Comparison of ENCODE assay signal across 17 cellular contexts in the genomic region with DNA sequence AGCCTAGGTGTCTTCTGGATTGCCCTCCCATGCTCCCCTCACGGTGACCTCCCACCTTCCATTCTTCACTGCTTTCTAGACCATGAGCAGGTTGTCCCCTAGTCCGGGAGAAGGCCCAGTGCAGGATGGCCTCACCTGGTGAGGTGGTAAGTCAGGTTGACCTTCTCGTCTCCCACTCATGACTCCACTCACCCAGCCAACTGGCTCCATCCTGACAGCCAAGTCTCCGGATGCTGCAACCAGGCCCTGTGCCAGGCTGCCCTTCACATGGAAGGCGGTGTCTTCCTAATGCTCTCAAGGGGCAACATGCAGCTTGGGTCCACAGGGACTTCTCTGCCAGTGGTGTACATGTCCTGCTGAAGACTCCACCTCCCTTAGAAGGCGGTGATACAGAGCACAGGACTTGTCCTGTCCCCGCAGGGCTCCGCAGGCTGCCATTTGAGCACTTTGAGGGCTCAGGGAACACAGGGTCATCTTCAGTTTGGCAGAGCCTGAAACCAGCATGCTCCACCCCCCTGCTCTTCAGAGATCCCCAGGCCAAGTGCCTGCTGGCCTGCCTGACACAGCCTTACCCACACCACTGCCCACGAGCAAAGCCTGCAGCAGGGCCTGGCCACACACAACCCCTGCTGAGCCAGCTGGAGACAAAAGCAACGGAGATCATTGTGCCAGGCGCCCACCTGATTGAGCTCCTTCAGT. TPM values are rescaled to one million over a fixed set of nuclear protein-coding genes. Genes with fewer than 3 reads are reported as not detected.
A peak's percentile ranks its signal among the peaks of the same experiment; 100 is the strongest.
DNase-seq lines count a peak whose midpoint lies in the region; ATAC-seq, FAIRE-seq and TF ChIP-seq lines count a peak whose summit lies in the region.
"Had no signal": no experiment of that assay in that cellular context is flagged by ENCODE, and none has a peak within 500 bp of the region (broad histone marks: within the 10 kb centered on the region; RNA-seq: fewer than 3 reads in every experiment).

No MANE protein-coding gene starts in this region.

- TF ChIP-seq POLR2A in GM12878 (IDR thresholded peaks at IDR 0.05; ENCODE audit: low read depth, low read length): no peak
- TF ChIP-seq POLR2A in gastrocnemius medialis (IDR thresholded peaks at IDR 0.05): no peak

- intact Hi-C loops in GM12878 (cut with micrococcal nuclease; ENCODE audit: unreplicated experiment) (loop anchor here (10.0 kb wide), 1 partner anchor 53 kb away; no protein-coding TSS in a partner anchor), gastrocnemius medialis (cut with DNase I; ENCODE audit: low total_unique reads) (no loop called here), posterior cingulate gyrus (cut with DNase I) (no loop called here)

- 63% methylated on average over 11 of the region's 11 CpGs for WGBS in GM12878 (ENCODE audit: insufficient coverage, insufficient replicate concordance, low lambda C conversion rate, missing lambda C conversion rate)

- no peak for FAIRE-seq in GM12878 (lab: Jason Lieb, UNC)
- FAIRE-seq: bronchial epithelial cell, frontal cortex had no signal

- peak overlapping the region in 1 of 2 donors; percentile 78 for H3K4me3 Mint-ChIP-seq in activated T-cell treated with anti-CD3 and anti-CD28 coated beads, Interleukin-2, amount 50 U/mL, for 72 hours
- no peak overlapping the region for H3K4me3 Mint-ChIP-seq in activated T-cell treated with anti-CD3 and anti-CD28 coated beads, Interleukin-2, amount 50 U/mL, for 4 hours
- H3K4me3 Mint-ChIP-seq in CD8-positive, alpha-beta memory T cell: no peak overlapping the region

- no peak for DNase-seq in activated T-cell treated with anti-CD3 and anti-CD28 coated beads, Interleukin-2, amount 50 U/mL, for 72 hours
- DNase-seq in activated T-cell treated with anti-CD3 and anti-CD28 coated beads, Interleukin-2, amount 50 U/mL, for 4 hours: no peak
- DNase-seq in CD8-positive, alpha-beta memory T cell: no peak
- DNase-seq in GM12878 (ENCODE audit: low read depth, low spot score) (no peak), gastrocnemius medialis (peak; percentile 49 to 81), NCI-H1436 treated with DMSO at 0.1 percent for 48 hours (lab: John Stamatoyannopoulos, UW) (no peak), posterior cingulate gyrus (no peak), D341Med (ENCODE audit: low spot score) (no peak)
- DNase-seq: dorsolateral prefrontal cortex; Karpas-422; NCI-H1048; NCI-H524; stimulated activated CD4-positive, alpha-beta T cell treated with anti-CD3 and anti-CD28 coated beads, Interleukin-2, amount 100 ng/mL, for 24 hours had no signal

- TF ChIP-seq CTCF in GM12878 (IDR thresholded peaks at IDR 0.05 in 2 of 3, conservative IDR thresholded peaks at IDR 0.05 in 1 of 3; ENCODE audit: control insufficient read depth in 2 of 3, extremely low read depth in 1 of 3, insufficient read depth in 1 of 3, low read depth in 3 of 3, low read length in 3 of 3): no peak
- TF ChIP-seq CTCF in gastrocnemius medialis (IDR thresholded peaks at IDR 0.05 in 4 of 5, conservative IDR thresholded peaks at IDR 0.05 in 1 of 5): no peak

- H3K9me3 ChIP-seq in CD8-positive, alpha-beta memory T cell (ENCODE audit: low read length): no peaks in the 10 kb centered on the region
- no peaks in the 10 kb centered on the region for H3K9me3 ChIP-seq in GM12878 (replicated peaks; ENCODE audit: control insufficient read depth, insufficient read depth, low read length)
- H3K9me3 ChIP-seq in gastrocnemius medialis: no peaks in the 10 kb centered on the region

- in situ Hi-C loops in GM12878 (cut with MboI) (loop anchor here (25.0 kb wide), 1 partner anchor 1785 kb away; a partner anchor contains a TSS), gastrocnemius medialis (cut with MboI; ENCODE audit: low sequenced_read_pairs in 4 of 4) (no loop called here)

- peaks cover 28% of the 10 kb centered on the region for H3K79me2 ChIP-seq in GM12878 (ENCODE audit: control insufficient read depth, insufficient read depth, low read length)

- TF ChIP-seq RAD21 in GM12878 (IDR thresholded peaks at IDR 0.05; ENCODE audit: insufficient read depth, low read depth, low read length): no peak

- RAD21 ChIA-PET in GM12878 (lab: Charles Lee; ENCODE audit: unreplicated experiment): interaction anchor here (1.9 to 3.2 kb wide), 4 partner anchors 8 to 49 kb away, joined by 5 to 38 read pairs (median 19); a partner anchor contains a TSS

- no peak overlapping the region for H3K9ac ChIP-seq in GM12878 (ENCODE audit: control insufficient read depth, insufficient read depth, low read length)

- H3K9me3 Mint-ChIP-seq in activated T-cell treated with anti-CD3 and anti-CD28 coated beads, Interleukin-2, amount 50 U/mL, for 72 hours: no peaks in the 10 kb centered on the region
- H3K9me3 Mint-ChIP-seq in activated T-cell treated with anti-CD3 and anti-CD28 coated beads, Interleukin-2, amount 50 U/mL, for 4 hours: no peaks in the 10 kb centered on the region
- no peaks in the 10 kb centered on the region for H3K9me3 Mint-ChIP-seq in CD8-positive, alpha-beta memory T cell

- no peak overlapping the region for H3K27ac ChIP-seq in CD8-positive, alpha-beta memory T cell (ENCODE audit: low read depth, low read length)
- peak overlapping the region; percentile 53; the same call in 1 of the 2 replicates for H3K27ac ChIP-seq in GM12878 (ENCODE audit: control insufficient read depth, insufficient read depth)
- peak overlapping the region; percentile 18 to 81 (median 71) for H3K27ac ChIP-seq in gastrocnemius medialis
- H3K27ac ChIP-seq: dorsolateral prefrontal cortex had no signal

- H3K27me3 Mint-ChIP-seq in activated T-cell treated with anti-CD3 and anti-CD28 coated beads, Interleukin-2, amount 50 U/mL, for 72 hours (ENCODE audit: low read depth): no peaks in the 10 kb centered on the region
- no peaks in the 10 kb centered on the region for H3K27me3 Mint-ChIP-seq in activated T-cell treated with anti-CD3 and anti-CD28 coated beads, Interleukin-2, amount 50 U/mL, for 4 hours (ENCODE audit: low read depth)
- no peaks in the 10 kb centered on the region for H3K27me3 Mint-ChIP-seq in CD8-positive, alpha-beta memory T cell

- peaks cover 17 to 27% of the 10 kb centered on the region in 2 donors for H3K36me3 Mint-ChIP-seq in activated T-cell treated with anti-CD3 and anti-CD28 coated beads, Interleukin-2, amount 50 U/mL, for 72 hours (ENCODE audit: insufficient read depth in 2 of 2)
- peaks cover 32% of the 10 kb centered on the region for H3K36me3 Mint-ChIP-seq in activated T-cell treated with anti-CD3 and anti-CD28 coated beads, Interleukin-2, amount 50 U/mL, for 4 hours (ENCODE audit: insufficient read depth)
- peaks cover 0 to 31% (median 3%) of the 10 kb centered on the region in 3 donors for H3K36me3 Mint-ChIP-seq in CD8-positive, alpha-beta memory T cell

- no TSS peak for BruUV-seq in GM12878 (replicated peaks; lab: Mats Ljungman, UMichigan)

- POLR2A ChIA-PET in CD8-positive, alpha-beta memory T cell (lab: Charles Lee): no interaction called here
- POLR2A ChIA-PET in GM12878 (lab: Charles Lee): interaction anchor here (1.5 to 1.9 kb wide), 3 partner anchors 23 to 56 kb away, joined by 5 read pairs; no protein-coding TSS in a partner anchor

- H3K4me2 ChIP-seq in GM12878 (ENCODE audit: control insufficient read depth, insufficient read depth): no peak overlapping the region; the same call in 1 of the 2 replicates

- H2AFZ ChIP-seq in GM12878 (ENCODE audit: control insufficient read depth, low read depth, low read length): no peak overlapping the region

- H3K4me3 ChIP-seq in CD8-positive, alpha-beta memory T cell (ENCODE audit: low read length): no peak overlapping the region
- H3K4me3 ChIP-seq in GM12878: no peak overlapping the region
- H3K4me3 ChIP-seq in gastrocnemius medialis: no peak overlapping the region
- H3K4me3 ChIP-seq: dorsolateral prefrontal cortex had no signal

- H3K36me3 ChIP-seq in CD8-positive, alpha-beta memory T cell (ENCODE audit: insufficient read depth, low read length): no peaks in the 10 kb centered on the region
- H3K36me3 ChIP-seq in GM12878 (ENCODE audit: control insufficient read depth in 2 of 2, insufficient read depth in 2 of 2, low read length in 1 of 2) (peaks cover 11 to 16% of the 10 kb centered on the region in 2 experiments; a peak in 3 of 4 replicates), gastrocnemius medialis (no peaks in the 10 kb centered on the region)

- H3K27ac Mint-ChIP-seq in activated T-cell treated with anti-CD3 and anti-CD28 coated beads, Interleukin-2, amount 50 U/mL, for 72 hours: peak overlapping the region; percentile 81
- peak overlapping the region in 7 of 8 donors; percentile 46 to 95 (median 72) for H3K27ac Mint-ChIP-seq in CD8-positive, alpha-beta memory T cell

- H3K4me1 ChIP-seq in CD8-positive, alpha-beta memory T cell (ENCODE audit: insufficient read depth, low read length): peaks cover 20% of the 10 kb centered on the region
- H3K4me1 ChIP-seq in GM12878 (ENCODE audit: control insufficient read depth, insufficient read depth, low read length) (peaks cover 32% of the 10 kb centered on the region), gastrocnemius medialis (peaks cover 0 to 15% of the 10 kb centered on the region in 2 donors)

- H3K4me1 Mint-ChIP-seq in activated T-cell treated with anti-CD3 and anti-CD28 coated beads, Interleukin-2, amount 50 U/mL, for 72 hours (ENCODE audit: low read depth): peaks cover 87% of the 10 kb centered on the region
- peaks cover 67% of the 10 kb centered on the region for H3K4me1 Mint-ChIP-seq in activated T-cell treated with anti-CD3 and anti-CD28 coated beads, Interleukin-2, amount 50 U/mL, for 4 hours (ENCODE audit: low read depth)
- H3K4me1 Mint-ChIP-seq in CD8-positive, alpha-beta memory T cell: peaks cover 42 to 80% (median 77%) of the 10 kb centered on the region in 3 donors

- H4K20me1 ChIP-seq in GM12878 (ENCODE audit: control insufficient read depth, insufficient read depth): no peaks in the 10 kb centered on the region; the same call in 1 of the 2 replicates

- H3K27me3 ChIP-seq in CD8-positive, alpha-beta memory T cell (ENCODE audit: insufficient read depth, low read length, poor library complexity, severe bottlenecking): no peaks in the 10 kb centered on the region
- H3K27me3 ChIP-seq in GM12878 (replicated peaks in 1 of 2; ENCODE audit: control insufficient read depth in 2 of 2, insufficient read depth in 2 of 2, low read length in 1 of 2) (no peaks in the 10 kb centered on the region), gastrocnemius medialis (no peaks in the 10 kb centered on the region)
- H3K27me3 ChIP-seq: dorsolateral prefrontal cortex had no signal

- SMC1A ChIA-PET in GM12878 (lab: Charles Lee; ENCODE audit: uncharacterized antibody, unreplicated experiment): interaction anchor here (3.2 to 13.7 kb wide), 3 partner anchors 7 to 24 kb away, joined by 33 to 257 read pairs (median 98); a partner anchor contains a TSS

- ATAC-seq in activated T-cell treated with anti-CD3 and anti-CD28 coated beads, Interleukin-2, amount 50 U/mL, for 72 hours (replicated peaks in 1 of 2): no peak
- ATAC-seq in activated T-cell treated with anti-CD3 and anti-CD28 coated beads, Interleukin-2, amount 50 U/mL, for 4 hours: no peak
- no peak for ATAC-seq in GM12878
- peak; percentile 74 to 83 for ATAC-seq in gastrocnemius medialis

- no peak for TF ChIP-seq EP300 in GM12878 (IDR thresholded peaks at IDR 0.05; ENCODE audit: borderline replicate concordance in 1 of 2, control insufficient read depth in 1 of 2, low read depth in 2 of 2, low read length in 2 of 2)

- CTCF ChIA-PET in CD8-positive, alpha-beta memory T cell (lab: Charles Lee): no interaction called here
- CTCF ChIA-PET in GM12878 (lab: Yijun Ruan, JAX): interaction anchor here (0.9 to 25.9 kb wide), 5 partner anchors 14 to 94 kb away, joined by 3 to 481 read pairs (median 5); a partner anchor contains a TSS

RNA-seq across cellular contexts. Expression of a gene that starts 25.4 kb away (rescaled TPM):
- total RNA-seq in activated T-cell treated with anti-CD3 and anti-CD28 coated beads, Interleukin-2, amount 50 U/mL, for 72 hours: 100 to 1,000 TPM; 171 to 185 TPM
- total RNA-seq in activated T-cell treated with anti-CD3 and anti-CD28 coated beads, Interleukin-2, amount 50 U/mL, for 4 hours: 100 to 1,000 TPM; 186 to 193 (median 191) TPM
- total RNA-seq in CD8-positive, alpha-beta memory T cell: 100 to 1,000 TPM; 165 to 172 TPM
- polyA plus RNA-seq in CD8-positive, alpha-beta memory T cell: 60.4 TPM
- total RNA-seq in GM12878 (2013; cell fraction: nucleolus; rRNA removed): 55.3 and 58.4 TPM in 2 replicates
- total RNA-seq in GM12878 (2014; rRNA removed): 153 and 158 TPM in 2 replicates
- 94.0 and 99.6 TPM in 2 replicates for total RNA-seq in GM12878 (2014; rRNA removed; fragmentation: Illumina TruSeq; extraction: Trizol)
- 99.8 and 107 TPM in 2 replicates for total RNA-seq in GM12878 (2021)
- 105 TPM for polyA plus RNA-seq in GM12878 (2011; ENCODE audit: low read depth)
- polyA plus RNA-seq in GM12878 (2011; rRNA removed): 53.9 and 98.3 TPM in 2 replicates
- polyA plus RNA-seq in GM12878 (2011; cell fraction: cytosol; rRNA removed): 136 and 190 TPM in 2 replicates
- 87.8 and 92.3 TPM in 2 replicates for polyA plus RNA-seq in GM12878 (2011; cell fraction: nucleus; rRNA removed)
- 86.3 and 91.1 TPM in 2 replicates for polyA plus RNA-seq in GM12878 (2012)
- 30.7 and 93.4 TPM in 2 replicates for polyA plus RNA-seq in GM12878 (2014; fragmentation: Illumina TruSeq; extraction: Trizol)
- polyA plus RNA-seq in GM12878 (2014; fragmentation: Nextera tagmentation; extraction: Ambion mirVana): 10 to 100 TPM in 1 of 2 experiments, 1 to 10 TPM in 1; 10.0 to 30.9 TPM
- 147 and 176 TPM in 2 replicates for polyA plus RNA-seq in GM12878 (2014; rRNA removed)
- polyA plus RNA-seq in GM12878 (2016; fragmentation: Nextera tagmentation; extraction: Ambion mirVana): 100 to 1,000 TPM; 133 to 154 TPM
- 18.5 and 50.6 TPM in 2 replicates for polyA minus RNA-seq in GM12878 (2011; rRNA and poly(A)+ RNA removed)
- 21.5 and 22.8 TPM in 2 replicates for polyA minus RNA-seq in GM12878 (2011; cell fraction: cytosol; rRNA and poly(A)+ RNA removed)
- 22.0 and 37.2 TPM in 2 replicates for polyA minus RNA-seq in GM12878 (2011; cell fraction: nucleus; rRNA and poly(A)+ RNA removed)
- 1 to 10 TPM in 2 of 4 donors, under 1 TPM in 2; 0.36 to 5.2 (median 1.1) TPM for total RNA-seq in gastrocnemius medialis
- total RNA-seq: epithelial cell of proximal tubule, G401 had no signal

RNA-seq across cellular contexts. Expression of a gene that starts 30.7 kb away (rescaled TPM):
- total RNA-seq in activated T-cell treated with anti-CD3 and anti-CD28 coated beads, Interleukin-2, amount 50 U/mL, for 72 hours: 10 to 100 TPM in 1 of 2 donors, 1 to 10 TPM in 1; 5.9 to 12.3 TPM
- total RNA-seq in activated T-cell treated with anti-CD3 and anti-CD28 coated beads, Interleukin-2, amount 50 U/mL, for 4 hours: 1 to 10 TPM; 1.5 to 5.3 (median 3.3) TPM
- total RNA-seq in CD8-positive, alpha-beta memory T cell: 1 to 10 TPM; 2.6 TPM
- 0.60 TPM for polyA plus RNA-seq in CD8-positive, alpha-beta memory T cell
- 10.7 and 13.0 TPM in 2 replicates for total RNA-seq in GM12878 (2013; cell fraction: nucleolus; rRNA removed)
- total RNA-seq in GM12878 (2014; rRNA removed) (0.98 and 1.8 TPM in 2 replicates), GM12878 (2014; rRNA removed; fragmentation: Illumina TruSeq; extraction: Trizol) (1.2 and 1.8 TPM in 2 replicates), GM12878 (2021) (1.7 and 3.7 TPM in 2 replicates), gastrocnemius medialis (10 to 100 TPM in 3 of 4 donors, 1 to 10 TPM in 1; 5.1 to 65.5 (median 14.5) TPM)
- 0.88 TPM for polyA plus RNA-seq in GM12878 (2011; ENCODE audit: low read depth)
- polyA plus RNA-seq in GM12878 (2011; rRNA removed) (2.9 and 3.1 TPM in 2 replicates), GM12878 (2014; fragmentation: Illumina TruSeq; extraction: Trizol) (1.8 and 2.2 TPM in 2 replicates), GM12878 (2014; fragmentation: Nextera tagmentation; extraction: Ambion mirVana) (under 1 TPM; 0.24 to 0.47 TPM), GM12878 (2014; rRNA removed) (1.0 and 1.4 TPM in 2 replicates), GM12878 (2016; fragmentation: Nextera tagmentation; extraction: Ambion mirVana) (1 to 10 TPM; 1.0 to 1.8 TPM)
- 1.5 and 1.8 TPM in 2 replicates for polyA plus RNA-seq in GM12878 (2011; cell fraction: cytosol; rRNA removed)
- 2.6 and 2.8 TPM in 2 replicates for polyA plus RNA-seq in GM12878 (2011; cell fraction: nucleus; rRNA removed)
- 1.1 and 1.8 TPM in 2 replicates for polyA plus RNA-seq in GM12878 (2012)
- 2.6 and 4.5 TPM in 2 replicates for polyA minus RNA-seq in GM12878 (2011; rRNA and poly(A)+ RNA removed)
- polyA minus RNA-seq in GM12878 (2011; cell fraction: cytosol; rRNA and poly(A)+ RNA removed): 0.62 and 1.7 TPM in 2 replicates
- 2.3 and 3.1 TPM in 2 replicates for polyA minus RNA-seq in GM12878 (2011; cell fraction: nucleus; rRNA and poly(A)+ RNA removed)

Comparison
In these comparisons a context has a peak if more than half of its experiments do, and no peak if none do; other contexts are left out.
1. ATAC-seq: peak in gastrocnemius medialis (2 of 2); none in activated T-cell treated with anti-CD3 and anti-CD28 coated beads, Interleukin-2, amount 50 U/mL, for 72 hours (0 of 2), activated T-cell treated with anti-CD3 and anti-CD28 coated beads, Interleukin-2, amount 50 U/mL, for 4 hours (0 of 2) and GM12878 (single experiment).
2. DNase-seq: peak in gastrocnemius medialis (2 of 2); none in activated T-cell treated with anti-CD3 and anti-CD28 coated beads, Interleukin-2, amount 50 U/mL, for 72 hours (0 of 2), activated T-cell treated with anti-CD3 and anti-CD28 coated beads, Interleukin-2, amount 50 U/mL, for 4 hours (single experiment), CD8-positive, alpha-beta memory T cell (0 of 5), GM12878 (single experiment), NCI-H1436 treated with DMSO at 0.1 percent for 48 hours (single experiment), posterior cingulate gyrus (0 of 10) and D341Med (single experiment).
3. RNA of a gene that starts 25.4 kb away (total RNA-seq): 186 to 193 TPM in activated T-cell treated with anti-CD3 and anti-CD28 coated beads, Interleukin-2, amount 50 U/mL, for 4 hours, 171 to 185 TPM in activated T-cell treated with anti-CD3 and anti-CD28 coated beads, Interleukin-2, amount 50 U/mL, for 72 hours, 165 to 172 TPM in CD8-positive, alpha-beta memory T cell and 55.3 to 158 TPM in GM12878; 0.36 to 5.2 TPM in gastrocnemius medialis; every median in the first group is over 4 times any median in the second.